Comparison of ENCODE assay signal across 24 cellular contexts in the genomic region with DNA sequence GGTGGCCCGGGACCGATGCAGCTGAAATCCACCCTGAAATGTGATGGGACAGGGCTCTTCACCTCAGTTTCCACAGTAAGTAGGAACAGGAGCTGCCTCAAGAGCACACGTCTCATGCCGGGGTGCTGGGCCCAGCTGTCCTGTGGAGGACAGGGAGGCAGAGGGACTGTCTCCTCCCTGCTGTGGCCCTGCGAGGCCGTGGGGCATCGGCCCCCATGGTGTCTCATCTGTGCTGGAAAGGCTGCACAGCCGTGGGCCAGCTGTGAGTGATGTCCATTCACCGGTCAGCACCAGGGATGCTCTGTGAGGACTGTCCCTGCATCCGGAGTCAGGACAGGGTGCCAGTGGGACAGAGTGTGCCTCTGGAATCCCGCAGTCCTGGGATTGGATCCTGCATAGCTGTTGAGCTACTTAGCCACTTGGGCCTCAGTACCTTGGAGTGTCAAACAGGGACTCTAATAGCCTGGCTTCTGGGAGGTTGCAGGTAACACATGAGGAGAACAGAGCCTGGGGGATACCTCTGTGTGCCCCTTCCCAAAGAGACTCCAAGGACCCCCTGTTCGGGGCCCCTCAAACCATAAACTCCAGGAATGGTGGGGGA. TPM values are rescaled to one million over a fixed set of nuclear protein-coding genes. Genes with fewer than 3 reads are reported as not detected.
DNase-seq lines count a peak whose midpoint lies in the region; ATAC-seq, FAIRE-seq and TF ChIP-seq lines count a peak whose summit lies in the region.
"Had no signal": no experiment of that assay in that cellular context is flagged by ENCODE, and none has a peak within 500 bp of the region (broad histone marks: within the 10 kb centered on the region; RNA-seq: fewer than 3 reads in every experiment).

No MANE protein-coding gene starts in this region.

- CTCF ChIA-PET in K562 (lab: Yijun Ruan, JAX; ENCODE audit: low intra/inter-chr PET ratio) = interaction anchor here (0.7 to 6.2 kb wide), 3 partner anchors 99 to 131 kb away, joined by 3 to 76 read pairs (median 4); no protein-coding TSS in a partner anchor
- CTCF ChIA-PET in HEK293T (lab: Yijun Ruan, JAX) = interaction anchor here (0.6 to 3.4 kb wide), 5 partner anchors 9 to 460 kb away, joined by 3 to 29 read pairs (median 4); no protein-coding TSS in a partner anchor

- no peak for TF ChIP-seq EP300 in K562 (IDR thresholded peaks at IDR 0.05; ENCODE audit: low read length)

- no peak for TF ChIP-seq POLR2A in K562 (conservative IDR thresholded peaks at IDR 0.05)

- ATAC-seq in stimulated activated naive CD8-positive, alpha-beta T cell treated with anti-CD3 and anti-CD28 coated beads, Interleukin-15, amount 100 ng/mL, for 72 hours = peak; percentile 14
- no peak for ATAC-seq in stimulated activated naive CD8-positive, alpha-beta T cell treated with anti-CD3 and anti-CD28 coated beads, Interleukin-15, Interleukin-2, amounts not matched to agents 100 U/mL and 50 U/mL, for 24 hours
- peak; percentile 44 for ATAC-seq in K562
- ATAC-seq in stimulated activated naive B cell treated with anti-CD40 and anti-IgM and Interleukin-4, amounts not matched to agents 10 μg/mL and 1 μg/mL and 100 μg/mL, for 72 hours (replicated peaks) = peak; percentile 8 to 20

- H3K9ac ChIP-seq in K562 (ENCODE audit: insufficient read depth in 1 of 2, low read depth in 2 of 2, low read length in 2 of 2) = no peak overlapping the region
- H3K9ac ChIP-seq: BLaER1 treated with 17β-estradiol and CSF1 and Interleukin-3, amounts not matched to agents 10 nM and 100 nM had no signal

- H3K27ac Mint-ChIP-seq in stimulated activated naive CD8-positive, alpha-beta T cell treated with anti-CD3 and anti-CD28 coated beads, Interleukin-15, amount 100 ng/mL, for 72 hours = no peak overlapping the region
- no peak overlapping the region for H3K27ac Mint-ChIP-seq in stimulated activated naive B cell treated with anti-CD40 and anti-IgM and Interleukin-4, amounts not matched to agents 10 μg/mL and 1 μg/mL and 100 μg/mL, for 72 hours
- H3K27ac Mint-ChIP-seq: activated CD4-positive, alpha-beta T cell treated with anti-CD3 and anti-CD28 coated beads for 36 hours; endodermal cell; immature natural killer cell; nephron had no signal

- H3K4me1 Mint-ChIP-seq in stimulated activated naive CD8-positive, alpha-beta T cell treated with anti-CD3 and anti-CD28 coated beads, Interleukin-15, amount 100 ng/mL, for 72 hours = no peaks in the 10 kb centered on the region
- H3K4me1 Mint-ChIP-seq in stimulated activated naive B cell treated with anti-CD40 and anti-IgM and Interleukin-4, amounts not matched to agents 10 μg/mL and 1 μg/mL and 100 μg/mL, for 72 hours = no peaks in the 10 kb centered on the region
- H3K4me1 Mint-ChIP-seq: activated CD4-positive, alpha-beta T cell treated with anti-CD3 and anti-CD28 coated beads for 36 hours; endodermal cell; immature natural killer cell; nephron had no signal

- in situ Hi-C loops in K562 (cut with MboI) = loop anchor here (5.0 kb wide), 2 partner anchors 104 to 469 kb away; no protein-coding TSS in a partner anchor

- no peak overlapping the region for H3K4me3 Mint-ChIP-seq in stimulated activated naive CD8-positive, alpha-beta T cell treated with anti-CD3 and anti-CD28 coated beads, Interleukin-15, amount 100 ng/mL, for 72 hours
- no peak overlapping the region for H3K4me3 Mint-ChIP-seq in stimulated activated naive B cell treated with anti-CD40 and anti-IgM and Interleukin-4, amounts not matched to agents 10 μg/mL and 1 μg/mL and 100 μg/mL, for 72 hours
- H3K4me3 Mint-ChIP-seq: activated CD4-positive, alpha-beta T cell treated with anti-CD3 and anti-CD28 coated beads for 36 hours; activated T-cell treated with anti-CD3 and anti-CD28 coated beads, Interleukin-2, amount 50 U/mL, for 4 hours; endodermal cell; immature natural killer cell; nephron had no signal

- H3K9me1 ChIP-seq in K562 (ENCODE audit: control insufficient read depth, insufficient read depth, low read length) = peaks cover 2% of the 10 kb centered on the region

- FAIRE-seq in K562 (lab: Jason Lieb, UNC) = no peak

- intact Hi-C loops in K562 (cut with micrococcal nuclease) = loop anchor here (1.0 to 2.0 kb wide), 2 partner anchors 103 to 461 kb away; no protein-coding TSS in a partner anchor

- H3K36me3 ChIP-seq in K562 (ENCODE audit: control insufficient read depth, insufficient read depth, low read length) = no peaks in the 10 kb centered on the region
- H3K36me3 ChIP-seq: BLaER1 treated with 17β-estradiol and CSF1 and Interleukin-3, amounts not matched to agents 10 nM and 100 nM; esophagus squamous epithelium; gastroesophageal sphincter; tibial nerve had no signal

- BruUV-seq in K562 (replicated peaks; lab: Mats Ljungman, UMichigan) = no TSS peak

- TF ChIP-seq RAD21 in K562 (CRISPR knock-in tag; conservative IDR thresholded peaks at IDR 0.05 in 1 of 2, IDR thresholded peaks at IDR 0.05 in 1 of 2) = no peak

- H3K4me1 ChIP-seq in K562 (replicated peaks in 1 of 2; ENCODE audit: control insufficient read depth in 2 of 2, insufficient read depth in 2 of 2, low read length in 2 of 2) = peaks cover 0 to 14% of the 10 kb centered on the region in 2 experiments; a peak in 2 of 5 replicates
- H3K4me1 ChIP-seq: gastroesophageal sphincter, tibial nerve had no signal

- WGBS in K562 (ENCODE audit: insufficient coverage, low coverage, missing lambda C conversion rate) = 14% methylated on average over 12 of the region's 12 CpGs

- H3K4me2 ChIP-seq in K562 (ENCODE audit: insufficient read depth, low read length) = no peak overlapping the region
- H3K4me2 ChIP-seq: BLaER1 treated with 17β-estradiol and CSF1 and Interleukin-3, amounts not matched to agents 10 nM and 100 nM; PC-9 had no signal

- peaks cover 6% of the 10 kb centered on the region; the same call in 1 of the 2 replicates for H3K9me3 ChIP-seq in K562 (replicated peaks; ENCODE audit: control insufficient read depth, insufficient read depth, low read depth, low read length)
- H3K9me3 ChIP-seq: esophagus squamous epithelium, gastroesophageal sphincter, tibial nerve had no signal

- POLR2A ChIA-PET in K562 (lab: Yijun Ruan, JAX) = interaction anchor here (0.9 kb wide), 1 partner anchor 103 kb away, joined by 5 read pairs; no protein-coding TSS in a partner anchor
- POLR2A ChIA-PET in HEK293T (lab: Yijun Ruan, JAX) = no interaction called here

- H3K27ac ChIP-seq in K562 (ENCODE audit: extremely low read depth, low read depth, low read length) (no peak overlapping the region), coronary artery (no peak overlapping the region)
- H3K27ac ChIP-seq: BLaER1 treated with 17β-estradiol and CSF1 and Interleukin-3, amounts not matched to agents 10 nM and 100 nM; esophagus squamous epithelium; gastroesophageal sphincter; PC-9; tibial nerve had no signal

- peaks cover 6% of the 10 kb centered on the region; the same call in 1 of the 2 replicates for H4K20me1 ChIP-seq in K562 (replicated peaks; ENCODE audit: control insufficient read depth, insufficient read depth, low read length)

- no peaks in the 10 kb centered on the region for H3K36me3 Mint-ChIP-seq in stimulated activated naive B cell treated with anti-CD40 and anti-IgM and Interleukin-4, amounts not matched to agents 10 μg/mL and 1 μg/mL and 100 μg/mL, for 72 hours
- H3K36me3 Mint-ChIP-seq: immature natural killer cell had no signal

- H3K9me3 Mint-ChIP-seq in stimulated activated naive CD8-positive, alpha-beta T cell treated with anti-CD3 and anti-CD28 coated beads, Interleukin-15, amount 100 ng/mL, for 72 hours = no peaks in the 10 kb centered on the region
- no peaks in the 10 kb centered on the region for H3K9me3 Mint-ChIP-seq in stimulated activated naive B cell treated with anti-CD40 and anti-IgM and Interleukin-4, amounts not matched to agents 10 μg/mL and 1 μg/mL and 100 μg/mL, for 72 hours
- H3K9me3 Mint-ChIP-seq: activated T-cell treated with anti-CD3 and anti-CD28 coated beads, Interleukin-2, amount 50 U/mL, for 4 hours; endodermal cell; nephron had no signal

- no peak overlapping the region for H2AFZ ChIP-seq in K562 (ENCODE audit: low read depth, low read length)
- H2AFZ ChIP-seq: PC-9 had no signal

- no peak overlapping the region for H3K4me3 ChIP-seq in K562
- H3K4me3 ChIP-seq in coronary artery = no peak overlapping the region
- H3K4me3 ChIP-seq: BLaER1 treated with 17β-estradiol and CSF1 and Interleukin-3, amounts not matched to agents 10 nM and 100 nM; esophagus squamous epithelium; gastroesophageal sphincter; GM12878; PC-9; tibial nerve had no signal

- H3K79me2 ChIP-seq in K562 (ENCODE audit: control insufficient read depth, insufficient read depth, low read length) = no peaks in the 10 kb centered on the region

- H3K27me3 ChIP-seq in K562 (ENCODE audit: control insufficient read depth in 2 of 2, insufficient read depth in 2 of 2, low read length in 2 of 2) = peaks cover 0 to 43% of the 10 kb centered on the region in 2 experiments; a peak in 4 of 5 replicates
- H3K27me3 ChIP-seq: tibial nerve had no signal

- H3K27me3 Mint-ChIP-seq in stimulated activated naive CD8-positive, alpha-beta T cell treated with anti-CD3 and anti-CD28 coated beads, Interleukin-15, amount 100 ng/mL, for 72 hours = no peaks in the 10 kb centered on the region
- H3K27me3 Mint-ChIP-seq in stimulated activated naive B cell treated with anti-CD40 and anti-IgM and Interleukin-4, amounts not matched to agents 10 μg/mL and 1 μg/mL and 100 μg/mL, for 72 hours = peaks cover 0 to 9% of the 10 kb centered on the region in 2 donors
- H3K27me3 Mint-ChIP-seq: activated CD4-positive, alpha-beta T cell treated with anti-CD3 and anti-CD28 coated beads for 36 hours had no signal

- TF ChIP-seq CTCF in K562 (IDR thresholded peaks at IDR 0.05 in 2 of 3, conservative IDR thresholded peaks at IDR 0.05 in 1 of 3; ENCODE audit: insufficient read depth in 2 of 3, low read depth in 1 of 3, low read length in 3 of 3) (no peak), coronary artery (IDR thresholded peaks at IDR 0.05) (no peak)

- DNase-seq in stimulated activated naive CD8-positive, alpha-beta T cell treated with anti-CD3 and anti-CD28 coated beads, Interleukin-15, amount 100 ng/mL, for 72 hours = no peak
- no peak for DNase-seq in stimulated activated naive CD8-positive, alpha-beta T cell treated with anti-CD3 and anti-CD28 coated beads, Interleukin-15, Interleukin-2, amounts not matched to agents 100 U/mL and 50 U/mL, for 24 hours
- no peak for DNase-seq in K562 (ENCODE audit: extremely low read depth in 1 of 4, low spot score in 3 of 4)
- no peak for DNase-seq in stimulated activated naive B cell treated with anti-CD40 and anti-IgM and Interleukin-4, amounts not matched to agents 10 μg/mL and 1 μg/mL and 100 μg/mL, for 72 hours
- DNase-seq in coronary artery (ENCODE audit: low spot score) = no peak
- DNase-seq in HEK293T (ENCODE audit: extremely low spot score) = no peak
- DNase-seq: esophagus squamous epithelium, NCI-H2171, NCI-H510A treated with DMSO at 0.1 percent for 48 hours had no signal

RNA-seq across cellular contexts. Expression of a gene that starts 16.5 kb away (rescaled TPM):
- not detected in 2 replicates for total RNA-seq in K562 (2011; cell fraction: chromatin; rRNA removed; ENCODE audit: low replicate concordance)
- total RNA-seq in K562 (2011; cell fraction: nucleolus; rRNA removed) = not detected in 2 replicates
- not detected in 2 replicates for total RNA-seq in K562 (2011; cell fraction: nucleoplasm; rRNA removed)
- not detected in 2 replicates for total RNA-seq in K562 (2014; rRNA removed)
- total RNA-seq in K562 (2014; rRNA removed; fragmentation: Illumina TruSeq; extraction: Trizol) = not detected in 2 replicates
- total RNA-seq in K562 (2015; rRNA removed; fragmentation: Illumina TruSeq; extraction: Trizol) = not detected in 2 replicates
- not detected in 2 replicates for total RNA-seq in K562 (2021)
- not detected in 2 replicates for polyA plus RNA-seq in K562 (2011; rRNA removed)
- not detected in 2 replicates for polyA plus RNA-seq in K562 (2011; cell fraction: cytosol; rRNA removed)
- not detected in 2 replicates for polyA plus RNA-seq in K562 (2011; cell fraction: nucleus; rRNA removed)
- 0.03 TPM in 1 of 2 replicates, not detected in the other for polyA plus RNA-seq in K562 (2012)
- polyA plus RNA-seq in K562 (2014; fragmentation: Illumina TruSeq; extraction: Trizol) = not detected in 2 replicates
- not detected for polyA plus RNA-seq in K562 (2014; fragmentation: Nextera tagmentation; extraction: Ambion mirVana)
- polyA plus RNA-seq in K562 (2014; rRNA removed) = not detected in 2 replicates
- not detected in 2 replicates for polyA minus RNA-seq in K562 (2011; rRNA and poly(A)+ RNA removed)
- not detected in 2 replicates for polyA minus RNA-seq in K562 (2011; cell fraction: cytosol; rRNA and poly(A)+ RNA removed)
- not detected in 2 replicates for polyA minus RNA-seq in K562 (2011; cell fraction: nucleus; rRNA and poly(A)+ RNA removed)
- total RNA-seq: activated T-cell treated with anti-CD3 and anti-CD28 coated beads, Interleukin-2, amount 50 U/mL, for 4 hours; Calu3; esophagus squamous epithelium; gastroesophageal sphincter; GM12878; H7; lower leg skin; PC-9; sciatic nerve; tibial nerve had no signal
- polyA plus RNA-seq: GM12878, immature natural killer cell had no signal

RNA-seq across cellular contexts. Expression of a gene that starts 17.0 kb away (rescaled TPM):
- total RNA-seq in K562 (2011; cell fraction: chromatin; rRNA removed; ENCODE audit: low replicate concordance) = not detected in 2 replicates
- total RNA-seq in K562 (2011; cell fraction: nucleolus; rRNA removed) = not detected in 2 replicates
- total RNA-seq in K562 (2011; cell fraction: nucleoplasm; rRNA removed) = not detected in 2 replicates
- total RNA-seq in K562 (2014; rRNA removed) = not detected in 2 replicates
- total RNA-seq in K562 (2014; rRNA removed; fragmentation: Illumina TruSeq; extraction: Trizol) = not detected in 2 replicates
- total RNA-seq in K562 (2015; rRNA removed; fragmentation: Illumina TruSeq; extraction: Trizol) = not detected in 2 replicates
- 0.44 and 0.45 TPM in 2 replicates for total RNA-seq in K562 (2021)
- polyA plus RNA-seq in K562 (2011; rRNA removed) = not detected in 2 replicates
- 0.01 and 0.06 TPM in 2 replicates for polyA plus RNA-seq in K562 (2011; cell fraction: cytosol; rRNA removed)
- not detected in 2 replicates for polyA plus RNA-seq in K562 (2011; cell fraction: nucleus; rRNA removed)
- polyA plus RNA-seq in K562 (2012) = not detected in 2 replicates
- not detected in 2 replicates for polyA plus RNA-seq in K562 (2014; fragmentation: Illumina TruSeq; extraction: Trizol)
- polyA plus RNA-seq in K562 (2014; fragmentation: Nextera tagmentation; extraction: Ambion mirVana) = not detected
- not detected in 2 replicates for polyA plus RNA-seq in K562 (2014; rRNA removed)
- not detected in 2 replicates for polyA minus RNA-seq in K562 (2011; rRNA and poly(A)+ RNA removed)
- polyA minus RNA-seq in K562 (2011; cell fraction: cytosol; rRNA and poly(A)+ RNA removed) = not detected in 2 replicates
- polyA minus RNA-seq in K562 (2011; cell fraction: nucleus; rRNA and poly(A)+ RNA removed) = 0.13 TPM in 1 of 2 replicates, not detected in the other
- total RNA-seq: Daoy, PC-9 had no signal

RNA-seq across cellular contexts. Expression of a gene that starts 27.3 kb away (rescaled TPM):
- 7.2 and 32.5 TPM in 2 replicates for total RNA-seq in K562 (2011; cell fraction: chromatin; rRNA removed; ENCODE audit: low replicate concordance)
- 37.2 and 47.1 TPM in 2 replicates for total RNA-seq in K562 (2011; cell fraction: nucleolus; rRNA removed)
- 21.3 and 24.4 TPM in 2 replicates for total RNA-seq in K562 (2011; cell fraction: nucleoplasm; rRNA removed)
- total RNA-seq in K562 (2014; rRNA removed) (53.4 and 63.9 TPM in 2 replicates), K562 (2014; rRNA removed; fragmentation: Illumina TruSeq; extraction: Trizol) (3.7 and 4.7 TPM in 2 replicates), K562 (2015; rRNA removed; fragmentation: Illumina TruSeq; extraction: Trizol) (35.3 and 35.5 TPM in 2 replicates), K562 (2021) (49.0 and 54.2 TPM in 2 replicates)
- polyA plus RNA-seq in K562 (2011; rRNA removed) (11.0 and 16.2 TPM in 2 replicates), K562 (2014; fragmentation: Illumina TruSeq; extraction: Trizol) (6.2 and 22.8 TPM in 2 replicates), K562 (2014; fragmentation: Nextera tagmentation; extraction: Ambion mirVana) (1 to 10 TPM in 1 of 2 experiments, under 1 TPM in 1; 0.41 to 2.8 TPM), K562 (2014; rRNA removed) (29.1 and 32.5 TPM in 2 replicates)
- polyA plus RNA-seq in K562 (2011; cell fraction: cytosol; rRNA removed) = 17.0 and 45.2 TPM in 2 replicates
- polyA plus RNA-seq in K562 (2011; cell fraction: nucleus; rRNA removed) = 24.0 and 35.2 TPM in 2 replicates
- polyA plus RNA-seq in K562 (2012) = 37.3 and 42.1 TPM in 2 replicates
- polyA minus RNA-seq in K562 (2011; rRNA and poly(A)+ RNA removed) = 5.8 and 8.2 TPM in 2 replicates
- 13.1 and 16.7 TPM in 2 replicates for polyA minus RNA-seq in K562 (2011; cell fraction: cytosol; rRNA and poly(A)+ RNA removed)
- polyA minus RNA-seq in K562 (2011; cell fraction: nucleus; rRNA and poly(A)+ RNA removed) = 26.9 and 33.5 TPM in 2 replicates

RNA-seq across cellular contexts. Expression of a gene that starts 50.7 kb away (rescaled TPM):
- 93.5 and 278 TPM in 2 replicates for total RNA-seq in K562 (2011; cell fraction: chromatin; rRNA removed; ENCODE audit: low replicate concordance)
- 344 and 368 TPM in 2 replicates for total RNA-seq in K562 (2011; cell fraction: nucleolus; rRNA removed)
- 240 and 244 TPM in 2 replicates for total RNA-seq in K562 (2011; cell fraction: nucleoplasm; rRNA removed)
- total RNA-seq in K562 (2014; rRNA removed) (43.3 and 67.2 TPM in 2 replicates), K562 (2014; rRNA removed; fragmentation: Illumina TruSeq; extraction: Trizol) (37.4 and 60.2 TPM in 2 replicates), K562 (2015; rRNA removed; fragmentation: Illumina TruSeq; extraction: Trizol) (61.7 and 64.8 TPM in 2 replicates), K562 (2021) (181 and 189 TPM in 2 replicates)
- polyA plus RNA-seq in K562 (2011; rRNA removed) (76.9 and 103 TPM in 2 replicates), K562 (2014; fragmentation: Illumina TruSeq; extraction: Trizol) (163 and 169 TPM in 2 replicates), K562 (2014; fragmentation: Nextera tagmentation; extraction: Ambion mirVana) (1 to 10 TPM; 2.4 to 7.0 TPM), K562 (2014; rRNA removed) (105 and 114 TPM in 2 replicates)
- polyA plus RNA-seq in K562 (2011; cell fraction: cytosol; rRNA removed) = 177 and 219 TPM in 2 replicates
- polyA plus RNA-seq in K562 (2011; cell fraction: nucleus; rRNA removed) = 80.1 and 118 TPM in 2 replicates
- 157 and 238 TPM in 2 replicates for polyA plus RNA-seq in K562 (2012)
- 67.7 and 102 TPM in 2 replicates for polyA minus RNA-seq in K562 (2011; rRNA and poly(A)+ RNA removed)
- polyA minus RNA-seq in K562 (2011; cell fraction: cytosol; rRNA and poly(A)+ RNA removed) = 110 and 130 TPM in 2 replicates
- 23.2 and 30.1 TPM in 2 replicates for polyA minus RNA-seq in K562 (2011; cell fraction: nucleus; rRNA and poly(A)+ RNA removed)
